3 cellular contexts compared by ENCODE assay signal in genomic region chr20:34986311-34987287, GRCh38.
TF ChIP-seq lines count a peak whose summit lies in the region.

No MANE protein-coding gene starts in this region.

TF ChIP-seq in SK-N-SH treated with all-trans-retinoic acid at 6 μM for 48 hours, 23 proteins besides CTCF, POLR2A, EP300 and RAD21:
- no peak for TF ChIP-seq POU6F1 (CRISPR knock-in tag; IDR thresholded peaks at IDR 0.05; ENCODE audit: borderline replicate concordance, low read depth)
- no peak for TF ChIP-seq ARNTL (CRISPR knock-in tag; IDR thresholded peaks at IDR 0.05; ENCODE audit: borderline replicate concordance, low read depth)

TF ChIP-seq in SK-N-SH, 30 proteins besides CTCF, POLR2A, EP300 and RAD21 (continued from another document):
- TF ChIP-seq TCF12 (IDR thresholded peaks at IDR 0.05) (no peak), RXRA (IDR thresholded peaks at IDR 0.05; ENCODE audit: borderline replicate concordance, low read depth) (no peak), YY1 (IDR thresholded peaks at IDR 0.05; ENCODE audit: low read depth) (no peak), TEAD4 (IDR thresholded peaks at IDR 0.05; ENCODE audit: borderline replicate concordance, insufficient read depth) (no peak)

TF ChIP-seq in WTC11, 78 proteins besides CTCF, POLR2A, EP300 and RAD21:
- TF ChIP-seq ATF2 (CRISPR knock-in tag; IDR thresholded peaks at IDR 0.05; ENCODE audit: borderline replicate concordance, low read depth) (no peak), PRDM15 (CRISPR knock-in tag; IDR thresholded peaks at IDR 0.05) (no peak), ZNF512 (CRISPR knock-in tag; IDR thresholded peaks at IDR 0.05; ENCODE audit: borderline replicate concordance) (no peak), KAT7 (CRISPR knock-in tag; IDR thresholded peaks at IDR 0.05; ENCODE audit: borderline replicate concordance) (no peak), ZNF232 (CRISPR knock-in tag; IDR thresholded peaks at IDR 0.05) (no peak), E2F4 (CRISPR knock-in tag; IDR thresholded peaks at IDR 0.05; ENCODE audit: borderline replicate concordance, low read depth) (no peak), GRHL2 (CRISPR knock-in tag; IDR thresholded peaks at IDR 0.05; ENCODE audit: insufficient replicate concordance, severe bottlenecking) (no peak), EMX1 (CRISPR knock-in tag; IDR thresholded peaks at IDR 0.05) (no peak)
